ENCODE assay signal across 28 cellular contexts in genomic region chr4:30473225-30473624, GRCh38.
"Had no signal": no experiment of that assay in that cellular context is flagged by ENCODE, and none has a peak within 500 bp of the region (broad histone marks: within the 10 kb centered on the region; RNA-seq: fewer than 3 reads in every experiment).

No MANE protein-coding gene starts in this region.

- H3K27ac ChIP-seq: colonic mucosa, epithelial cell of prostate, esophagus squamous epithelium, gastrocnemius medialis, heart right ventricle, left ventricle myocardium inferior, lower lobe of right lung had no signal

- DNase-seq: colonic mucosa; cortex of kidney; effector CD8-positive, alpha-beta T cell; effector memory CD8-positive, alpha-beta T cell; endodermal cell; erythroblast; esophagus squamous epithelium; foreskin melanocyte; gastrocnemius medialis; glutamatergic neuron; head of caudate nucleus; heart right ventricle; hippocampal formation; immature natural killer cell; islet precursor cell; kidney; kidney glomerular epithelial cell; left colon; left ventricle myocardium inferior; lower lobe of right lung; mesenchymal stem cell; mucosa of descending colon; naive B cell; naive thymus-derived CD8-positive, alpha-beta T cell had no signal

- H3K4me1 ChIP-seq: colonic mucosa, esophagus squamous epithelium, gastrocnemius medialis, heart right ventricle, left ventricle myocardium inferior, lower lobe of right lung had no signal

- H3K9me3 ChIP-seq: colonic mucosa, esophagus squamous epithelium, gastrocnemius medialis, heart right ventricle, left ventricle myocardium inferior, lower lobe of right lung, mucosa of descending colon had no signal

- H3K27me3 ChIP-seq: colonic mucosa, esophagus squamous epithelium, gastrocnemius medialis, heart right ventricle had no signal

- FAIRE-seq: endometrium, kidney had no signal

- H3K36me3 ChIP-seq: colonic mucosa, esophagus squamous epithelium, gastrocnemius medialis, heart right ventricle, left ventricle myocardium inferior, lower lobe of right lung had no signal

- H3K4me3 ChIP-seq: colonic mucosa, esophagus squamous epithelium, gastrocnemius medialis, heart right ventricle, left ventricle myocardium inferior, lower lobe of right lung, mucosa of descending colon had no signal

- ATAC-seq: effector memory CD8-positive, alpha-beta T cell; esophagus mucosa; gastrocnemius medialis; heart right ventricle; left colon; left lobe of liver; lower lobe of right lung; mucosa of descending colon; naive thymus-derived CD8-positive, alpha-beta T cell had no signal
